ENCODE assay signal across 12 cellular contexts in genomic region chr11:62505112-62505783, GRCh38. TPM values are rescaled to one million over a fixed set of nuclear protein-coding genes. Genes with fewer than 3 reads are reported as not detected.
A peak's percentile ranks its signal among the peaks of the same experiment; 100 is the strongest.
DNase-seq lines count a peak whose midpoint lies in the region; ATAC-seq, FAIRE-seq and TF ChIP-seq lines count a peak whose summit lies in the region.
"Had no signal": no experiment of that assay in that cellular context is flagged by ENCODE, and none has a peak within 500 bp of the region (broad histone marks: within the 10 kb centered on the region; RNA-seq: fewer than 3 reads in every experiment).

No MANE protein-coding gene starts in this region.

- DNase-seq in WERI-Rb-1 = peak; percentile 14
- no peak for DNase-seq in midbrain (lab: John Stamatoyannopoulos, UW)
- no peak for DNase-seq in NOMO-1 (lab: John Stamatoyannopoulos, UW; ENCODE audit: unreplicated experiment in 2 of 2)
- DNase-seq in GM19239 (ENCODE audit: insufficient read length, low spot score) = no peak
- DNase-seq in stimulated activated naive CD4-positive, alpha-beta T cell (lab: John Stamatoyannopoulos, UW) = no peak
- DNase-seq: CD4-positive, CD25-positive, alpha-beta regulatory T cell; Kasumi-1; naive B cell had no signal

- no peak for TF ChIP-seq EP300 in gastroesophageal sphincter (IDR thresholded peaks at IDR 0.05)

- peak overlapping the region; percentile 2 for H2AFZ ChIP-seq in neuron (ENCODE audit: low read depth, low read length)
- H2AFZ ChIP-seq: PC-9 had no signal

- no peak for FAIRE-seq in GM19239 (lab: Jason Lieb, UNC)

- no peak for ATAC-seq in gastroesophageal sphincter

- no peak overlapping the region for H3K4me3 ChIP-seq in WERI-Rb-1 (ENCODE audit: low read depth, low read length)
- H3K4me3 ChIP-seq in gastroesophageal sphincter = peak overlapping the region; percentile 26 to 47
- no peak overlapping the region for H3K4me3 ChIP-seq in neuron (ENCODE audit: low read length)
- H3K4me3 ChIP-seq: PC-9 had no signal

- H3K27me3 ChIP-seq in WERI-Rb-1 (ENCODE audit: insufficient read depth, low read depth, severe bottlenecking) (no peaks in the 10 kb centered on the region), gastroesophageal sphincter (no peaks in the 10 kb centered on the region), neuron (ENCODE audit: insufficient read depth, low read length) (no peaks in the 10 kb centered on the region)

- H3K36me3 ChIP-seq in ES-I3 (ENCODE audit: insufficient read depth, low read length) (no peaks in the 10 kb centered on the region), WERI-Rb-1 (no peaks in the 10 kb centered on the region), gastroesophageal sphincter (no peaks in the 10 kb centered on the region), neuron (ENCODE audit: insufficient read depth, low read length) (no peaks in the 10 kb centered on the region)

- peak overlapping the region; percentile 43; the same call in 1 of the 2 replicates for H3K9ac ChIP-seq in ES-I3 (ENCODE audit: low read depth, low read length)

- H3K27ac ChIP-seq in WERI-Rb-1 (no peak overlapping the region), gastroesophageal sphincter (peak overlapping the region; percentile 49 to 85 (median 79))
- H3K27ac ChIP-seq: PC-9 had no signal

- WGBS in gastroesophageal sphincter (ENCODE audit: low coverage in 1 of 2), 2 donors = 29 to 35% methylated on average over 7 to 18 of the region's 26 CpGs

- no peaks in the 10 kb centered on the region for H3K9me3 ChIP-seq in ES-I3 (ENCODE audit: control insufficient read depth, insufficient read depth, low read length)
- no peaks in the 10 kb centered on the region for H3K9me3 ChIP-seq in WERI-Rb-1 (ENCODE audit: severe bottlenecking)
- no peaks in the 10 kb centered on the region for H3K9me3 ChIP-seq in gastroesophageal sphincter
- H3K9me3 ChIP-seq in neuron (ENCODE audit: low read length) = no peaks in the 10 kb centered on the region

- TF ChIP-seq POLR2A in gastroesophageal sphincter (IDR thresholded peaks at IDR 0.05) = no peak

- TF ChIP-seq CTCF in WERI-Rb-1 (IDR thresholded peaks at IDR 0.05; ENCODE audit: low read depth, low read length) (no peak), gastroesophageal sphincter (IDR thresholded peaks at IDR 0.05) (no peak)

- H3K4me1 ChIP-seq in ES-I3 (ENCODE audit: insufficient read depth, low read length) (peaks cover 35% of the 10 kb centered on the region), gastroesophageal sphincter (peaks cover 6 to 97% (median 48%) of the 10 kb centered on the region in 3 donors), neuron (ENCODE audit: insufficient read depth, low read length) (peaks cover 53% of the 10 kb centered on the region)

RNA-seq across cellular contexts. Expression of gene AHNAK, which starts 41.4 kb away (rescaled TPM):
- 1,000 to 10,000 TPM; 1,348 to 2,181 (median 1,745) TPM for total RNA-seq in gastroesophageal sphincter

Comparison
In these comparisons a context has a peak if more than half of its experiments do, and no peak if none do; other contexts are left out.
1. H3K4me3 ChIP-seq: peak in gastroesophageal sphincter (2 of 2); none in WERI-Rb-1 (single experiment) and neuron (single experiment).